ENCODE assay signal across 13 cellular contexts in genomic region chr20:56465997-56466396, GRCh38. TPM values are rescaled to one million over a fixed set of nuclear protein-coding genes. Genes with fewer than 3 reads are reported as not detected.
DNase-seq lines count a peak whose midpoint lies in the region; ATAC-seq and TF ChIP-seq lines count a peak whose summit lies in the region.
"Had no signal": no experiment of that assay in that cellular context is flagged by ENCODE, and none has a peak within 500 bp of the region (broad histone marks: within the 10 kb centered on the region; RNA-seq: fewer than 3 reads in every experiment).

No MANE protein-coding gene starts in this region.

- H3K4me3 Mint-ChIP-seq in naive thymus-derived CD8-positive, alpha-beta T cell: peak overlapping the region in 4 of 10 donors; percentile 12 to 56 (median 14)
- no peak overlapping the region for H3K4me3 Mint-ChIP-seq in natural killer cell treated with Interleukin-12 subunit alpha and Interleukin-12 subunit beta and Interleukin-15 and Interleukin-18, amount 100 ng/mL, for 72 hours
- H3K4me3 Mint-ChIP-seq: CD8-positive, alpha-beta T cell; nephron progenitor cell had no signal

- no peaks in the 10 kb centered on the region for H3K9me3 ChIP-seq in osteoblast (ENCODE audit: low read depth, low read length)

- no peak for TF ChIP-seq POLR2A in GM18505 (IDR thresholded peaks at IDR 0.05; ENCODE audit: borderline replicate concordance, extremely low read depth, insufficient read depth, insufficient read length)

- DNase-seq in SKM-1 (lab: John Stamatoyannopoulos, UW; ENCODE audit: unreplicated experiment): peak; percentile 29
- DNase-seq in osteoblast (ENCODE audit: insufficient read length, low spot score, missing footprints): no peak
- no peak for DNase-seq in H7
- DNase-seq in naive thymus-derived CD8-positive, alpha-beta T cell: no peak
- no peak for DNase-seq in natural killer cell treated with Interleukin-12 subunit alpha and Interleukin-12 subunit beta and Interleukin-15 and Interleukin-18, amount 100 ng/mL, for 72 hours (ENCODE audit: low spot score)
- DNase-seq: CD8-positive, alpha-beta T cell; kidney; NCI-H2029; nephron progenitor cell had no signal

- no peak overlapping the region for H3K4me2 ChIP-seq in osteoblast (ENCODE audit: insufficient read depth, low read length)

- H3K4me3 ChIP-seq in osteoblast (ENCODE audit: insufficient read depth, low read length) (no peak overlapping the region), H7 (ENCODE audit: insufficient read depth, low read depth, low read length) (no peak overlapping the region)

- peak overlapping the region in 5 of 10 donors; percentile 17 to 56 (median 47) for H3K27ac Mint-ChIP-seq in naive thymus-derived CD8-positive, alpha-beta T cell
- no peak overlapping the region for H3K27ac Mint-ChIP-seq in natural killer cell treated with Interleukin-12 subunit alpha and Interleukin-12 subunit beta and Interleukin-15 and Interleukin-18, amount 100 ng/mL, for 72 hours
- H3K27ac Mint-ChIP-seq: CD8-positive, alpha-beta T cell; nephron progenitor cell had no signal

- H3K27me3 ChIP-seq in osteoblast (ENCODE audit: insufficient read depth, low read length): no peaks in the 10 kb centered on the region
- no peaks in the 10 kb centered on the region for H3K27me3 ChIP-seq in H7 (ENCODE audit: control insufficient read depth, insufficient read depth, low read length)

- peaks cover 26% of the 10 kb centered on the region for H3K79me2 ChIP-seq in osteoblast (ENCODE audit: insufficient read depth, low read length)

- peaks cover 17% of the 10 kb centered on the region for H3K4me1 ChIP-seq in osteoblast (ENCODE audit: insufficient read depth, low read length)

- no peak overlapping the region for H3K27ac ChIP-seq in osteoblast (ENCODE audit: low read depth, low read length)

- H4K20me1 ChIP-seq in osteoblast (ENCODE audit: insufficient read depth, low read length): no peaks in the 10 kb centered on the region

- POLR2A ChIA-PET in naive thymus-derived CD8-positive, alpha-beta T cell (lab: Charles Lee): interaction anchor here (0.7 kb wide), 1 partner anchor 48 kb away, joined by 3 read pairs; no protein-coding TSS in a partner anchor

- peak overlapping the region; percentile 62 for H2AFZ ChIP-seq in osteoblast (ENCODE audit: low read length)

- peak; percentile 30 for ATAC-seq in GM18505 (IDR thresholded peaks at IDR 0.05; ENCODE audit: unreplicated experiment)
- peak; percentile 33 for ATAC-seq in HG03378 (IDR thresholded peaks at IDR 0.05; ENCODE audit: unreplicated experiment)
- no peak for ATAC-seq in naive thymus-derived CD8-positive, alpha-beta T cell
- ATAC-seq in natural killer cell treated with Interleukin-12 subunit alpha and Interleukin-12 subunit beta and Interleukin-15 and Interleukin-18, amount 100 ng/mL, for 72 hours: no peak
- ATAC-seq in HG03280 (IDR thresholded peaks at IDR 0.05; ENCODE audit: unreplicated experiment): no peak
- ATAC-seq: CD8-positive, alpha-beta T cell had no signal

- no peaks in the 10 kb centered on the region for H3K36me3 ChIP-seq in osteoblast (ENCODE audit: insufficient read depth, low read length)
- no peaks in the 10 kb centered on the region for H3K36me3 ChIP-seq in H7 (replicated peaks; ENCODE audit: control insufficient read depth, insufficient read depth, low read length)

- H3K4me1 Mint-ChIP-seq in naive thymus-derived CD8-positive, alpha-beta T cell: peaks cover 20 to 74% (median 49%) of the 10 kb centered on the region in 4 donors
- peaks cover 47 to 51% of the 10 kb centered on the region in 2 donors for H3K4me1 Mint-ChIP-seq in natural killer cell treated with Interleukin-12 subunit alpha and Interleukin-12 subunit beta and Interleukin-15 and Interleukin-18, amount 100 ng/mL, for 72 hours (ENCODE audit: low read depth in 2 of 2)

- no peaks in the 10 kb centered on the region for H3K9me3 Mint-ChIP-seq in naive thymus-derived CD8-positive, alpha-beta T cell
- no peaks in the 10 kb centered on the region for H3K9me3 Mint-ChIP-seq in natural killer cell treated with Interleukin-12 subunit alpha and Interleukin-12 subunit beta and Interleukin-15 and Interleukin-18, amount 100 ng/mL, for 72 hours
- H3K9me3 Mint-ChIP-seq: CD8-positive, alpha-beta T cell; nephron progenitor cell had no signal

- peaks cover 0 to 5% (median 0%) of the 10 kb centered on the region in 3 donors for H3K36me3 Mint-ChIP-seq in naive thymus-derived CD8-positive, alpha-beta T cell
- peaks cover 6% of the 10 kb centered on the region for H3K36me3 Mint-ChIP-seq in natural killer cell treated with Interleukin-12 subunit alpha and Interleukin-12 subunit beta and Interleukin-15 and Interleukin-18, amount 100 ng/mL, for 72 hours

- H3K27me3 Mint-ChIP-seq in naive thymus-derived CD8-positive, alpha-beta T cell: no peaks in the 10 kb centered on the region
- H3K27me3 Mint-ChIP-seq in natural killer cell treated with Interleukin-12 subunit alpha and Interleukin-12 subunit beta and Interleukin-15 and Interleukin-18, amount 100 ng/mL, for 72 hours: no peaks in the 10 kb centered on the region

- TF ChIP-seq CTCF in osteoblast (IDR thresholded peaks at IDR 0.05; ENCODE audit: extremely low read depth, low read depth, low read length): no peak

RNA-seq across cellular contexts. Expression of gene RTF2, which starts 2.4 kb away (rescaled TPM):
- 69.1 and 69.8 TPM in 2 replicates for total RNA-seq in osteoblast
- 59.7 and 60.8 TPM in 2 replicates for total RNA-seq in H7 (2014; rRNA removed; shearing (Covaris generic))
- total RNA-seq in naive thymus-derived CD8-positive, alpha-beta T cell: 10 to 100 TPM; 65.1 to 69.0 TPM
- 100 to 1,000 TPM; 121 to 147 (median 138) TPM for polyA plus RNA-seq in naive thymus-derived CD8-positive, alpha-beta T cell
- 10 to 100 TPM; 78.5 to 92.2 TPM for total RNA-seq in natural killer cell treated with Interleukin-12 subunit alpha and Interleukin-12 subunit beta and Interleukin-15 and Interleukin-18, amount 100 ng/mL, for 72 hours

RNA-seq across cellular contexts. Expression of gene CASS4, which starts 53.9 kb away (rescaled TPM):
- total RNA-seq in osteoblast: under 0.01 TPM in 2 replicates
- total RNA-seq in H7 (2014; rRNA removed; shearing (Covaris generic)): not detected in 2 replicates
- total RNA-seq in naive thymus-derived CD8-positive, alpha-beta T cell: 10 to 100 TPM; 11.6 to 12.9 TPM
- polyA plus RNA-seq in naive thymus-derived CD8-positive, alpha-beta T cell: 10 to 100 TPM in 1 of 3 donors, 1 to 10 TPM in 2; 5.5 to 11.2 (median 7.1) TPM
- 1 to 10 TPM; 1.3 to 4.1 TPM for total RNA-seq in natural killer cell treated with Interleukin-12 subunit alpha and Interleukin-12 subunit beta and Interleukin-15 and Interleukin-18, amount 100 ng/mL, for 72 hours
- total RNA-seq: HT1080 had no signal

RNA-seq across cellular contexts. Expression of gene FAM209A, which starts 58.5 kb away (rescaled TPM):
- under 0.01 TPM in 1 of 2 replicates, not detected in the other for total RNA-seq in osteoblast
- 0.45 TPM in 1 of 2 replicates, not detected in the other for total RNA-seq in H7 (2014; rRNA removed; shearing (Covaris generic))
- 1 to 10 TPM; 7.5 to 7.9 TPM for total RNA-seq in naive thymus-derived CD8-positive, alpha-beta T cell
- polyA plus RNA-seq in naive thymus-derived CD8-positive, alpha-beta T cell: under 1 TPM in 2 of 3 donors, not detected in 1; 0.31 to 0.42 TPM
- total RNA-seq in natural killer cell treated with Interleukin-12 subunit alpha and Interleukin-12 subunit beta and Interleukin-15 and Interleukin-18, amount 100 ng/mL, for 72 hours: 1 to 10 TPM; 4.7 to 5.8 TPM
- total RNA-seq: HT1080 had no signal

Comparison
In these comparisons a context has a peak if more than half of its experiments do, and no peak if none do; other contexts are left out.
1. ATAC-seq: peak in GM18505 (single experiment) and HG03378 (single experiment); none in naive thymus-derived CD8-positive, alpha-beta T cell (0 of 2), natural killer cell treated with Interleukin-12 subunit alpha and Interleukin-12 subunit beta and Interleukin-15 and Interleukin-18, amount 100 ng/mL, for 72 hours (0 of 2) and HG03280 (single experiment).